Comparison of ENCODE assay signal across 1 cellular context in the genomic region with DNA sequence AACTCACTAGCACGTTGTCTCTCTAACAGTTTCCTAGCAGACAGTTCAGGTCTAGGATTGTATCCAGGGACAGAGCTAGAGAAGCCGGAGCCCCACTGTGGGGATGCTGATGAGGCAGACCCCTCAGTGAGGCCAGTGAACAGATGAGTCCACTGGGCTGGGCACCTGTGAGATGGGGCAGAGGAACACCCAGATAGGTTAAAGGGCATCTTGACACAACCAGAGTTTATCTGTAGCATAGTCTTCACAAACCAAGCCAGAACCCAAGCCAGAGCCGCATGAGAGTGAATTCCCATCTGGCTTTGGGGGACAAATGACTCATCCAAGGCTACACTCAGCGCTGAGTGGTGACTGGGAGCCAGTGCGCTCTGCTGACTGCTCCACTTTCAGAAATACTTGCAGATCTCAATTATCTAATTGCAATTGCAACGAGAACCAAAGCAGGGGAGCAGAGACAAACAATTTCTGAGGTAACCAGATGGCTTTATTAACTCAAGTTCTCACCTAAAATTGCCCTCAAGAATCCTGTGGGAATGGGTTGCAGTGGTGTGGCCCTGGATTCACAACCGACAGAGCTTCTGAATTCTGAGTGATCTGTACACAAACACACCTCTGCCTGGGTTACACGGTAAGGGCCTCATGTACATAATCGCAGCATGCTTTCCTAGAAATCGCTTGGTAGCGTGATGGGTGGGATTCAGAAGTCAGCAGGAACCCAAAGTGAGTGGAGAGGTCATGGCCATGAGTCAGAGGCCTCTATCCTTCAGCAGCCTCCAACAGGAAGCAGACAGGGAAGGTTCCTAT.
A peak's percentile ranks its signal among the peaks of the same experiment; 100 is the strongest.
TF ChIP-seq lines count a peak whose summit lies in the region.

No MANE protein-coding gene starts in this region.

TF ChIP-seq in HCT116, 20 proteins besides CTCF, POLR2A, EP300 and RAD21 (continued from another document):
- TF ChIP-seq, protein P1, sequence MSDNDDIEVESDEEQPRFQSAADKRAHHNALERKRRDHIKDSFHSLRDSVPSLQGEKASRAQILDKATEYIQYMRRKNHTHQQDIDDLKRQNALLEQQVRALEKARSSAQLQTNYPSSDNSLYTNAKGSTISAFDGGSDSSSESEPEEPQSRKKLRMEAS (IDR thresholded peaks at IDR 0.05), result peak; percentile 58
- TF ChIP-seq FOSL1 (IDR thresholded peaks at IDR 0.05; ENCODE audit: low read depth) (peak; percentile 74), SP1 (IDR thresholded peaks at IDR 0.05; ENCODE audit: low read depth) (0 out of 2 replicates have a peak, but pooled peaks have one; percentile 26), EZH2 (IDR thresholded peaks at IDR 0.05) (no peak), SIN3A (IDR thresholded peaks at IDR 0.05; ENCODE audit: low read depth) (no peak), CBX3 (IDR thresholded peaks at IDR 0.05; ENCODE audit: low read depth) (peak; percentile 49; the same call in 1 of the 2 replicates), POLR2AphosphoS5 (IDR thresholded peaks at IDR 0.05; ENCODE audit: low read depth, low read length) (no peak)
- TF ChIP-seq, protein P2, sequence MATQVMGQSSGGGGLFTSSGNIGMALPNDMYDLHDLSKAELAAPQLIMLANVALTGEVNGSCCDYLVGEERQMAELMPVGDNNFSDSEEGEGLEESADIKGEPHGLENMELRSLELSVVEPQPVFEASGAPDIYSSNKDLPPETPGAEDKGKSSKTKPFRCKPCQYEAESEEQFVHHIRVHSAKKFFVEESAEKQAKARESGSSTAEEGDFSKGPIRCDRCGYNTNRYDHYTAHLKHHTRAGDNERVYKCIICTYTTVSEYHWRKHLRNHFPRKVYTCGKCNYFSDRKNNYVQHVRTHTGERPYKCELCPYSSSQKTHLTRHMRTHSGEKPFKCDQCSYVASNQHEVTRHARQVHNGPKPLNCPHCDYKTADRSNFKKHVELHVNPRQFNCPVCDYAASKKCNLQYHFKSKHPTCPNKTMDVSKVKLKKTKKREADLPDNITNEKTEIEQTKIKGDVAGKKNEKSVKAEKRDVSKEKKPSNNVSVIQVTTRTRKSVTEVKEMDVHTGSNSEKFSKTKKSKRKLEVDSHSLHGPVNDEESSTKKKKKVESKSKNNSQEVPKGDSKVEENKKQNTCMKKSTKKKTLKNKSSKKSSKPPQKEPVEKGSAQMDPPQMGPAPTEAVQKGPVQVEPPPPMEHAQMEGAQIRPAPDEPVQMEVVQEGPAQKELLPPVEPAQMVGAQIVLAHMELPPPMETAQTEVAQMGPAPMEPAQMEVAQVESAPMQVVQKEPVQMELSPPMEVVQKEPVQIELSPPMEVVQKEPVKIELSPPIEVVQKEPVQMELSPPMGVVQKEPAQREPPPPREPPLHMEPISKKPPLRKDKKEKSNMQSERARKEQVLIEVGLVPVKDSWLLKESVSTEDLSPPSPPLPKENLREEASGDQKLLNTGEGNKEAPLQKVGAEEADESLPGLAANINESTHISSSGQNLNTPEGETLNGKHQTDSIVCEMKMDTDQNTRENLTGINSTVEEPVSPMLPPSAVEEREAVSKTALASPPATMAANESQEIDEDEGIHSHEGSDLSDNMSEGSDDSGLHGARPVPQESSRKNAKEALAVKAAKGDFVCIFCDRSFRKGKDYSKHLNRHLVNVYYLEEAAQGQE (IDR thresholded peaks at IDR 0.05; ENCODE audit: low read depth), result no peak
- TF ChIP-seq, protein P3, sequence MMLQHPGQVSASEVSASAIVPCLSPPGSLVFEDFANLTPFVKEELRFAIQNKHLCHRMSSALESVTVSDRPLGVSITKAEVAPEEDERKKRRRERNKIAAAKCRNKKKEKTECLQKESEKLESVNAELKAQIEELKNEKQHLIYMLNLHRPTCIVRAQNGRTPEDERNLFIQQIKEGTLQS (IDR thresholded peaks at IDR 0.05), result no peak
- TF ChIP-seq, protein P4, sequence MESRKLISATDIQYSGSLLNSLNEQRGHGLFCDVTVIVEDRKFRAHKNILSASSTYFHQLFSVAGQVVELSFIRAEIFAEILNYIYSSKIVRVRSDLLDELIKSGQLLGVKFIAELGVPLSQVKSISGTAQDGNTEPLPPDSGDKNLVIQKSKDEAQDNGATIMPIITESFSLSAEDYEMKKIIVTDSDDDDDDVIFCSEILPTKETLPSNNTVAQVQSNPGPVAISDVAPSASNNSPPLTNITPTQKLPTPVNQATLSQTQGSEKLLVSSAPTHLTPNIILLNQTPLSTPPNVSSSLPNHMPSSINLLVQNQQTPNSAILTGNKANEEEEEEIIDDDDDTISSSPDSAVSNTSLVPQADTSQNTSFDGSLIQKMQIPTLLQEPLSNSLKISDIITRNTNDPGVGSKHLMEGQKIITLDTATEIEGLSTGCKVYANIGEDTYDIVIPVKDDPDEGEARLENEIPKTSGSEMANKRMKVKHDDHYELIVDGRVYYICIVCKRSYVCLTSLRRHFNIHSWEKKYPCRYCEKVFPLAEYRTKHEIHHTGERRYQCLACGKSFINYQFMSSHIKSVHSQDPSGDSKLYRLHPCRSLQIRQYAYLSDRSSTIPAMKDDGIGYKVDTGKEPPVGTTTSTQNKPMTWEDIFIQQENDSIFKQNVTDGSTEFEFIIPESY (IDR thresholded peaks at IDR 0.05; ENCODE audit: extremely low read depth, insufficient replicate concordance, low read length), result no peak
